In the genomic region with DNA sequence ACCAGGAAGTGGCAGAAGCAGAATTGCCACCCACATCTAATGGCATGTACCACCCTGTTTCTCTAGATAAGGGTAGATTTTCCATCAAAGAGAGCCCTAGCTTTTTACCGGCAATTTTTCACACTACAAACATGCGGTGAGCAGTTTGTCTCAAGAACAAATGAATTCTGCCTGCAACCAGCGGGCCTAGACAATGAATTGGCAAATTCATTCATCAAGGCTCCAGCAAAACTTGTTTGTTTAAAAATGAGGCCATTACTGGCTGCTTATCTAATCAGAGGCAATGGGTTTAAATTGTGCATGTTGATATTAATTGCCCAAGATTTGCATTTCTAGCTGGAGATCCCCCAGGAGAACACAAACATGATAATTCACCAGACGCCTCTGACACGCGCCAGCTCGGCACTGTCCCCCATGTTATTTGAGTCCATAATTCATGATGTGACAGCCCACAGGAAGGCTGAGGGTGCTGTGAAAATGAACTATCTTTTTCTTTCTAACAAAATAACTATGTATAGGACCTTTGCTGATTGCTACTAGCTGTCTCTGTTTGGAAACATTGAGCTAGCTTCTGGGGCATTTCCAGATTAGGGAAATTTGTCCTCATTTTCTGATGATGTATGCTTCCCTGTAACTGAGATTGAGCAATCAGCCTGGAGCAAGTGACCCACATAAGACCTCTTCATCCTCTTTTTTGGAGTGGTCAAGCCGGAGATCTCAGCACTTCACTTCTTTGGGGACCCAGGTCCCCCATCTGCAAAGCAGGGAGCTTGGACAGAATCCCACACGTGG, we compare ENCODE assay signal across 15 cellular contexts.
DNase-seq lines count a peak whose midpoint lies in the region; ATAC-seq and TF ChIP-seq lines count a peak whose summit lies in the region.
"Had no signal": no experiment of that assay in that cellular context is flagged by ENCODE, and none has a peak within 500 bp of the region (broad histone marks: within the 10 kb centered on the region; RNA-seq: fewer than 3 reads in every experiment).

No MANE protein-coding gene starts in this region.

- H3K9me3 ChIP-seq in SJSA1 (replicated peaks) = no peaks in the 10 kb centered on the region
- H3K9me3 ChIP-seq: esophagus squamous epithelium, neutrophil had no signal

- no peaks in the 10 kb centered on the region for H3K36me3 Mint-ChIP-seq in natural killer cell

- H3K9me3 Mint-ChIP-seq in natural killer cell = no peaks in the 10 kb centered on the region

- H3K27ac ChIP-seq in SJSA1 = peak overlapping the region; percentile 98
- H3K27ac ChIP-seq: neutrophil had no signal

- H3K4me1 Mint-ChIP-seq in natural killer cell = peaks cover 54 to 56% of the 10 kb centered on the region in 2 donors

- TF ChIP-seq CTCF in foreskin fibroblast (IDR thresholded peaks at IDR 0.05; ENCODE audit: low read depth, low read length) (no peak), natural killer cell (IDR thresholded peaks at IDR 0.05) (no peak)

- peaks cover 0 to 3% of the 10 kb centered on the region in 2 donors for H3K27me3 Mint-ChIP-seq in natural killer cell (ENCODE audit: low read depth in 2 of 2)

- H3K4me3 Mint-ChIP-seq in natural killer cell = peak overlapping the region; percentile 72

- no peak overlapping the region for H3K4me3 ChIP-seq in SJSA1
- no peak overlapping the region for H3K4me3 ChIP-seq in foreskin fibroblast (ENCODE audit: low read depth in 1 of 2, low read length in 2 of 2)
- H3K4me3 ChIP-seq: esophagus squamous epithelium had no signal

- intact Hi-C loops in natural killer cell (cut with micrococcal nuclease) = loop anchor here (10.0 kb wide), 4 partner anchors 85 to 405 kb away; partner anchors contain the start of genes CFAP20, KIFC3 and PRSS54

- H3K27me3 ChIP-seq in SJSA1 (replicated peaks) = no peaks in the 10 kb centered on the region

- peak; percentile 49 to 62 (median 54) for ATAC-seq in natural killer cell
- no peak for ATAC-seq in GM21360 (IDR thresholded peaks at IDR 0.05; ENCODE audit: unreplicated experiment)

- H3K27ac Mint-ChIP-seq in natural killer cell = peak overlapping the region; percentile 89 to 92

- peaks cover 70% of the 10 kb centered on the region for H3K4me1 ChIP-seq in SJSA1 (replicated peaks)

- H3K36me3 ChIP-seq in SJSA1 = 0 out of 2 replicates have a peak, but pooled peaks cover 3% of the 10 kb centered on the region
- H3K36me3 ChIP-seq: esophagus squamous epithelium, neutrophil had no signal

- DNase-seq in AG20443 (ENCODE audit: low spot score) (peak; percentile 49), SJSA1 (ENCODE audit: low read depth in 1 of 2, low spot score in 2 of 2) (peak; percentile 79 to 88), foreskin fibroblast (peak; percentile 39 to 50), natural killer cell (no peak), Ammon's horn (ENCODE audit: low spot score) (no peak), SKM-1 (lab: John Stamatoyannopoulos, UW; ENCODE audit: unreplicated experiment) (no peak)
- DNase-seq in activated CD4-positive, alpha-beta T cell treated with anti-CD3 and anti-CD28 coated beads, Interleukin-2, amount 50 U/mL, for 1 hour = no peak
- DNase-seq: activated CD4-positive, alpha-beta T cell treated with anti-CD3 and anti-CD28 coated beads for 48 hours; caudate nucleus; esophagus squamous epithelium; GF-D8; kidney; stimulated activated CD8-positive, alpha-beta memory T cell treated with anti-CD3 and anti-CD28 coated beads, Interleukin-4, amount 100 ng/mL, for 48 hours had no signal

Comparison
In these comparisons a context has a peak if more than half of its experiments do, and no peak if none do; other contexts are left out.
1. DNase-seq: peak in AG20443 (single experiment), SJSA1 (2 of 2) and foreskin fibroblast (2 of 2); none in natural killer cell (single experiment), Ammon's horn (single experiment), SKM-1 (single experiment) and activated CD4-positive, alpha-beta T cell treated with anti-CD3 and anti-CD28 coated beads, Interleukin-2, amount 50 U/mL, for 1 hour (single experiment).